Comparison of ENCODE assay signal across 8 cellular contexts in the genomic region with DNA sequence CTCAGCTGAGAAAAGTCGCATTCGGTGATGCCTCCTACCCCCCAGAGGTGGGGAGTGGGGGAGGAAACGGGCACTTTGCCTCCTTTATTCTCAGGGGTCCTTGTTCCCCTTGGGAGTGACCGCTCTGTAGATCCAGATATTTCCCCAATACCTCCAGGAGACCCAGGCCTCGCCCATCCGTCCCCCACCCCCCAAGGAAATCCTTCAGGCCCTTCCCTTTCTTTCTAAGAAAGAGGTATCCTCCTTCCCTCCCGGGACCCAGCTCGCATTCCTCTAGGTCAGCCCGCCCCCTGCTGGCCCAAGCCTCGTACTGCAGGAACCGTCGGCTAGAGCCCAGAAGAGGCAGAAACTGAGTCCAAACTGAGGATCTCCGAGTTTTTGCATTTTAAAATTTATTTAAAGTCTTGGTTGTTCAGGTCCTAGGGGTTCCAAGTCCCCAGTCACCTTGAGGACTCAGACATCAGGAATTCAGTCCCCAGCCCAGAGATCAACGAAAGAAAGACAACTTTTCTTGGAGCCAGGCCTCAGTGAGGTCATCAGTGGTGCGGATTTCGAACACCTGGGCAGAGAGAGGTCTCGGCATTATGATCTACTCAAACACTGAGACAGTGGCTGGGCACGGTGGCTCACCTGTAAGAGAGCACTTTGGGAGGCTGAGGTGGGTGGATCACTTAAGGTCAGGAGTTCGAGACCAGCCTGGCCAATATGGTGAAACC. TPM values are rescaled to one million over a fixed set of nuclear protein-coding genes. Genes with fewer than 3 reads are reported as not detected.
DNase-seq lines count a peak whose midpoint lies in the region; ATAC-seq and TF ChIP-seq lines count a peak whose summit lies in the region.

No MANE protein-coding gene starts in this region.

- H3K4me3 ChIP-seq in testis, result no peak overlapping the region

- peaks cover 2% of the 10 kb centered on the region for H3K27me3 ChIP-seq in foreskin keratinocyte
- no peaks in the 10 kb centered on the region for H3K27me3 ChIP-seq in testis

- in situ Hi-C loops in KBM-7 (cut with MboI; ENCODE audit: low pct_unique_long_range_greater_than_20kb, low sequenced_read_pairs), result no loop called here

- no peaks in the 10 kb centered on the region for H3K36me3 ChIP-seq in testis (ENCODE audit: low read depth, missing control alignments)

- intact Hi-C loops in testis (cut with DNase I; ENCODE audit: low total_unique reads), result loop anchor here (5.0 kb wide), 1 partner anchor 201 kb away; the partner anchor contains the start of gene PAK4

- TF ChIP-seq CTCF in RWPE1 (conservative IDR thresholded peaks at IDR 0.05; ENCODE audit: low read depth), result peak; percentile 94
- peak; percentile 94 for TF ChIP-seq CTCF in foreskin keratinocyte (conservative IDR thresholded peaks at IDR 0.05)
- TF ChIP-seq CTCF in testis (IDR thresholded peaks at IDR 0.05), result peak; percentile 94 to 98 (median 97)

- H3K27ac ChIP-seq in RWPE1, result no peak overlapping the region
- H3K27ac ChIP-seq in foreskin keratinocyte, result no peak overlapping the region
- no peak overlapping the region for H3K27ac ChIP-seq in testis

- H3K4me1 ChIP-seq in foreskin keratinocyte, result no peaks in the 10 kb centered on the region
- peaks cover 8% of the 10 kb centered on the region for H3K4me1 ChIP-seq in testis

- no peaks in the 10 kb centered on the region for H3K9me3 ChIP-seq in testis

- WGBS in testis, 2 donors, result 24 to 25% methylated on average over 18 to 19 of the region's 19 CpGs

- POLR2A ChIA-PET in RWPE1 (lab: Yijun Ruan, JAX; ENCODE audit: low non-redundant PET), result no interaction called here

- peak; percentile 33 for ATAC-seq in foreskin keratinocyte
- no peak for ATAC-seq in HG02678 (IDR thresholded peaks at IDR 0.05; ENCODE audit: unreplicated experiment)

- CTCF ChIA-PET in RWPE1 (lab: Yijun Ruan, JAX), result interaction anchor here (0.6 to 2.6 kb wide), 8 partner anchors 46 to 381 kb away, joined by 3 to 11 read pairs (median 4); no protein-coding TSS in a partner anchor

- DNase-seq in D341Med (ENCODE audit: low spot score) (peak; percentile 85), KBM-7 (peak; percentile 75), RWPE1 (ENCODE audit: low spot score) (peak; percentile 77), foreskin keratinocyte (peak in 1 of 2 donors; percentile 26), nucleus accumbens (lab: John Stamatoyannopoulos, UW) (peak in 52 of 56 donors; percentile 19 to 95 (median 68)), testis (peak; percentile 95)
- DNase-seq in activated effector memory CD4-positive, alpha-beta T cell treated with anti-CD3 and anti-CD28 coated beads, Interleukin-2, amount 50 U/mL, for 16 hours, result peak; percentile 95

- TF ChIP-seq POLR2A in testis (IDR thresholded peaks at IDR 0.05), result no peak

RNA-seq across cellular contexts. Expression of gene LRFN1, which starts 7.5 kb away (rescaled TPM):
- total RNA-seq in foreskin keratinocyte (0.14 and 0.20 TPM in 2 replicates), testis (1 to 10 TPM; 3.5 to 4.0 TPM)
- polyA plus RNA-seq in foreskin keratinocyte (0.16 and 0.22 TPM in 2 replicates), testis (ENCODE audit: insufficient read depth, low read depth, low replicate concordance) (1.4 TPM)

RNA-seq across cellular contexts. Expression of gene GMFG, which starts 7.7 kb away (rescaled TPM):
- total RNA-seq in foreskin keratinocyte (not detected in 2 replicates), testis (1 to 10 TPM; 2.4 to 3.7 TPM)
- polyA plus RNA-seq in foreskin keratinocyte (0.21 and 0.31 TPM in 2 replicates), testis (ENCODE audit: insufficient read depth, low read depth, low replicate concordance) (19.5 TPM)

RNA-seq across cellular contexts. Expression of gene SAMD4B, which starts 14.1 kb away (rescaled TPM):
- 61.2 and 63.2 TPM in 2 replicates for total RNA-seq in foreskin keratinocyte
- polyA plus RNA-seq in foreskin keratinocyte, result 70.6 and 72.8 TPM in 2 replicates
- total RNA-seq in testis, result 100 to 1,000 TPM; 228 to 276 TPM
- 159 TPM for polyA plus RNA-seq in testis (ENCODE audit: insufficient read depth, low read depth, low replicate concordance)

RNA-seq across cellular contexts. Expression of gene IFNL1, which starts 31.9 kb away (rescaled TPM):
- total RNA-seq in foreskin keratinocyte, result not detected in 2 replicates
- polyA plus RNA-seq in foreskin keratinocyte, result not detected in 2 replicates
- not detected for total RNA-seq in testis
- polyA plus RNA-seq in testis (ENCODE audit: insufficient read depth, low read depth, low replicate concordance), result not detected

RNA-seq across cellular contexts. Expression of gene IFNL2, which starts 60.0 kb away (rescaled TPM):
- total RNA-seq in foreskin keratinocyte, result not detected in 2 replicates
- not detected in 2 replicates for polyA plus RNA-seq in foreskin keratinocyte
- under 1 TPM in 1 of 2 donors, not detected in 1; 0.43 TPM for total RNA-seq in testis
- not detected for polyA plus RNA-seq in testis (ENCODE audit: insufficient read depth, low read depth, low replicate concordance)
